In the genomic region with DNA sequence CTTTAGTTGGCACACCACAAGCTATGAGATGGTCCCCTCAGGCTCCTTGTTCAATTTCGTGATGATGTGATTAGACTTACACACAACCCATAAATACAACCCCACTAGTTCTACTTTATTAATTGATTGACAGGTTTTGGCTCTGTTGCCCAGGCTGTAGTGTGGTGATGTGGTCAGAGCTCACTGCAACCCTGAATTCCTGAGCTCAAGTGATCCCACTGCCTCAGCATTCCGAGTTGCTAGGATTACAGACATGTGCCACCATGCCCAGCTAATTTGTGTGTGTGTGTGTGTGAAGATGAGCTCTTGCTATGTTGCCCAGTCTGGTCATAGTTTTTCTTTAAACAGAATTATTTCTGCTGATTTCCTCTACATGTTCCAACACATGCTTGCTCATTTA, we compare ENCODE assay signal across 1 cellular context.
TF ChIP-seq lines count a peak whose summit lies in the region.

No MANE protein-coding gene starts in this region.

TF ChIP-seq in HepG2, 621 proteins besides CTCF, POLR2A, EP300 and RAD21:
- TF ChIP-seq TFDP1 (CRISPR knock-in tag; IDR thresholded peaks at IDR 0.05; ENCODE audit: borderline replicate concordance) (no peak), PPARG (CRISPR knock-in tag; conservative IDR thresholded peaks at IDR 0.05) (no peak), RCOR2 (CRISPR knock-in tag; IDR thresholded peaks at IDR 0.05) (no peak), ZBTB40 (IDR thresholded peaks at IDR 0.05) (no peak), ZBTB40 (CRISPR knock-in tag; IDR thresholded peaks at IDR 0.05) (no peak), ZNF75D (CRISPR knock-in tag; IDR thresholded peaks at IDR 0.05; ENCODE audit: borderline replicate concordance) (no peak), ZNF564 (CRISPR knock-in tag; IDR thresholded peaks at IDR 0.05) (no peak), HOXA7 (CRISPR knock-in tag; IDR thresholded peaks at IDR 0.05) (no peak), ZNF205 (CRISPR knock-in tag; IDR thresholded peaks at IDR 0.05) (no peak), NFYC (CRISPR knock-in tag; IDR thresholded peaks at IDR 0.05) (no peak), SP1 (IDR thresholded peaks at IDR 0.05) (no peak), SP1 (CRISPR knock-in tag; IDR thresholded peaks at IDR 0.05) (no peak)
- TF ChIP-seq, protein P1, sequence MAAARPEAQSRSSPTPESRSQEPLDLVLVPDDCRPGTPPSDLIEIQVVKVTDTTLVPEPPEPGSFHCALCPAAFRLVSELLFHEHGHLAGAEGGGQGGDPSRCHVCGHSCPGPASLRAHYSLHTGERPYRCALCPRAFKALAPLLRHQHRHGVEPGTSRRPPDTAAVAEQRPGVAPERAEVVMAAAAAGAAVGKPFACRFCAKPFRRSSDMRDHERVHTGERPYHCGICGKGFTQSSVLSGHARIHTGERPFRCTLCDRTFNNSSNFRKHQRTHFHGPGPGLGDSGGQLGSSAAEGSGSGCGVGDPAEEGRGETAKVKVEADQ (CRISPR knock-in tag; IDR thresholded peaks at IDR 0.05; ENCODE audit: borderline replicate concordance): no peak
- TF ChIP-seq, protein P2, sequence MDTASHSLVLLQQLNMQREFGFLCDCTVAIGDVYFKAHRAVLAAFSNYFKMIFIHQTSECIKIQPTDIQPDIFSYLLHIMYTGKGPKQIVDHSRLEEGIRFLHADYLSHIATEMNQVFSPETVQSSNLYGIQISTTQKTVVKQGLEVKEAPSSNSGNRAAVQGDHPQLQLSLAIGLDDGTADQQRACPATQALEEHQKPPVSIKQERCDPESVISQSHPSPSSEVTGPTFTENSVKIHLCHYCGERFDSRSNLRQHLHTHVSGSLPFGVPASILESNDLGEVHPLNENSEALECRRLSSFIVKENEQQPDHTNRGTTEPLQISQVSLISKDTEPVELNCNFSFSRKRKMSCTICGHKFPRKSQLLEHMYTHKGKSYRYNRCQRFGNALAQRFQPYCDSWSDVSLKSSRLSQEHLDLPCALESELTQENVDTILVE (CRISPR knock-in tag; IDR thresholded peaks at IDR 0.05): no peak
